ENCODE assay signal across 14 cellular contexts in genomic region chr3:56854856-56855620, GRCh38. TPM values are rescaled to one million over a fixed set of nuclear protein-coding genes. Genes with fewer than 3 reads are reported as not detected.
DNase-seq lines count a peak whose midpoint lies in the region; ATAC-seq, FAIRE-seq and TF ChIP-seq lines count a peak whose summit lies in the region.
"Had no signal": no experiment of that assay in that cellular context is flagged by ENCODE, and none has a peak within 500 bp of the region (broad histone marks: within the 10 kb centered on the region; RNA-seq: fewer than 3 reads in every experiment).

No MANE protein-coding gene starts in this region.

- peak overlapping the region; percentile 57 for H3K27ac Mint-ChIP-seq in activated naive CD8-positive, alpha-beta T cell treated with anti-CD3 and anti-CD28 coated beads, Interleukin-2, amount 10 ng/mL, durations not matched to agents 7 days and 5 days
- no peak overlapping the region for H3K27ac Mint-ChIP-seq in activated naive CD8-positive, alpha-beta T cell treated with anti-CD3 and anti-CD28 coated beads for 36 hours
- H3K27ac Mint-ChIP-seq in activated T-helper 17 cell treated with anti-CD3 and anti-CD28 coated beads, Interleukin-2, amount 50 U/mL, for 72 hours, result peak overlapping the region; percentile 24
- peak overlapping the region; percentile 64 to 95 (median 73) for H3K27ac Mint-ChIP-seq in nephron

- H3K4me1 ChIP-seq in uterus, result no peaks in the 10 kb centered on the region

- no peak for DNase-seq in activated naive CD8-positive, alpha-beta T cell treated with anti-CD3 and anti-CD28 coated beads, Interleukin-2, amount 10 ng/mL, durations not matched to agents 7 days and 5 days
- DNase-seq in activated naive CD8-positive, alpha-beta T cell treated with anti-CD3 and anti-CD28 coated beads for 36 hours, result no peak
- no peak for DNase-seq in uterus
- DNase-seq in GM12892 (ENCODE audit: insufficient read length), result no peak
- no peak for DNase-seq in kidney glomerular epithelial cell (lab: John Stamatoyannopoulos, UW)
- DNase-seq in stimulated activated CD4-positive, alpha-beta T cell treated with anti-CD3 and anti-CD28 coated beads, Interleukin-15, amount 100 ng/mL, for 24 hours, result no peak
- DNase-seq: KG1, NCI-H1436, NCI-H2029, NCI-H748 treated with DMSO at 0.1 percent for 48 hours had no signal

- no peak for TF ChIP-seq POLR2A in uterus (IDR thresholded peaks at IDR 0.05)
- no peak for TF ChIP-seq POLR2A in GM12892 (IDR thresholded peaks at IDR 0.05; ENCODE audit: low read depth, low read length)

- H3K36me3 ChIP-seq in uterus, result no peaks in the 10 kb centered on the region

- H3K27ac ChIP-seq in uterus, result peak overlapping the region; percentile 66 to 78
- H3K27ac ChIP-seq: GM23248 had no signal

- peaks cover 32% of the 10 kb centered on the region for H3K36me3 Mint-ChIP-seq in activated naive CD8-positive, alpha-beta T cell treated with anti-CD3 and anti-CD28 coated beads, Interleukin-2, amount 10 ng/mL, durations not matched to agents 7 days and 5 days
- peaks cover 15% of the 10 kb centered on the region for H3K36me3 Mint-ChIP-seq in activated naive CD8-positive, alpha-beta T cell treated with anti-CD3 and anti-CD28 coated beads for 36 hours
- H3K36me3 Mint-ChIP-seq in activated T-helper 17 cell treated with anti-CD3 and anti-CD28 coated beads, Interleukin-2, amount 50 U/mL, for 72 hours (ENCODE audit: low read depth), result no peaks in the 10 kb centered on the region
- no peaks in the 10 kb centered on the region for H3K36me3 Mint-ChIP-seq in nephron (ENCODE audit: low read depth)

- no peaks in the 10 kb centered on the region for H3K27me3 ChIP-seq in uterus

- no peak overlapping the region for H3K4me3 Mint-ChIP-seq in activated naive CD8-positive, alpha-beta T cell treated with anti-CD3 and anti-CD28 coated beads, Interleukin-2, amount 10 ng/mL, durations not matched to agents 7 days and 5 days
- H3K4me3 Mint-ChIP-seq in activated naive CD8-positive, alpha-beta T cell treated with anti-CD3 and anti-CD28 coated beads for 36 hours, result no peak overlapping the region
- no peak overlapping the region for H3K4me3 Mint-ChIP-seq in activated T-helper 17 cell treated with anti-CD3 and anti-CD28 coated beads, Interleukin-2, amount 50 U/mL, for 72 hours
- peak overlapping the region in 1 of 3 experiments; percentile 1 for H3K4me3 Mint-ChIP-seq in nephron

- no peak for FAIRE-seq in GM12892 (lab: Jason Lieb, UNC)

- H3K9me3 ChIP-seq in uterus, result no peaks in the 10 kb centered on the region

- intact Hi-C loops in uterus (cut with DNase I; ENCODE audit: low total_unique reads), result no loop called here

- H3K4me3 ChIP-seq in uterus, result no peak overlapping the region
- H3K4me3 ChIP-seq: GM23248 had no signal

- peaks cover 20% of the 10 kb centered on the region for H3K4me1 Mint-ChIP-seq in activated naive CD8-positive, alpha-beta T cell treated with anti-CD3 and anti-CD28 coated beads, Interleukin-2, amount 10 ng/mL, durations not matched to agents 7 days and 5 days
- peaks cover 35% of the 10 kb centered on the region for H3K4me1 Mint-ChIP-seq in activated naive CD8-positive, alpha-beta T cell treated with anti-CD3 and anti-CD28 coated beads for 36 hours
- peaks cover 28% of the 10 kb centered on the region for H3K4me1 Mint-ChIP-seq in activated T-helper 17 cell treated with anti-CD3 and anti-CD28 coated beads, Interleukin-2, amount 50 U/mL, for 72 hours
- peaks cover 57% of the 10 kb centered on the region for H3K4me1 Mint-ChIP-seq in nephron

- POLR2A ChIA-PET in activated naive CD8-positive, alpha-beta T cell treated with anti-CD3 and anti-CD28 coated beads, Interleukin-2, amount 10 ng/mL, durations not matched to agents 7 days and 5 days (lab: Charles Lee), result no interaction called here

- TF ChIP-seq CTCF in nephron (IDR thresholded peaks at IDR 0.05; ENCODE audit: unreplicated experiment in 3 of 3), result no peak
- TF ChIP-seq CTCF in uterus (IDR thresholded peaks at IDR 0.05), result no peak

- ATAC-seq in activated naive CD8-positive, alpha-beta T cell treated with anti-CD3 and anti-CD28 coated beads, Interleukin-2, amount 10 ng/mL, durations not matched to agents 7 days and 5 days (ENCODE audit: low read depth), result no peak
- no peak for ATAC-seq in activated T-helper 17 cell treated with anti-CD3 and anti-CD28 coated beads, Interleukin-2, amount 50 U/mL, for 72 hours (replicated peaks)

- no peaks in the 10 kb centered on the region for H3K9me3 Mint-ChIP-seq in activated naive CD8-positive, alpha-beta T cell treated with anti-CD3 and anti-CD28 coated beads, Interleukin-2, amount 10 ng/mL, durations not matched to agents 7 days and 5 days
- peaks cover 2% of the 10 kb centered on the region for H3K9me3 Mint-ChIP-seq in activated naive CD8-positive, alpha-beta T cell treated with anti-CD3 and anti-CD28 coated beads for 36 hours
- H3K9me3 Mint-ChIP-seq in activated T-helper 17 cell treated with anti-CD3 and anti-CD28 coated beads, Interleukin-2, amount 50 U/mL, for 72 hours, result no peaks in the 10 kb centered on the region
- no peaks in the 10 kb centered on the region for H3K9me3 Mint-ChIP-seq in nephron
- H3K9me3 Mint-ChIP-seq: CD4-positive, alpha-beta memory T cell had no signal

- no peaks in the 10 kb centered on the region for H3K27me3 Mint-ChIP-seq in activated naive CD8-positive, alpha-beta T cell treated with anti-CD3 and anti-CD28 coated beads, Interleukin-2, amount 10 ng/mL, durations not matched to agents 7 days and 5 days
- H3K27me3 Mint-ChIP-seq in activated naive CD8-positive, alpha-beta T cell treated with anti-CD3 and anti-CD28 coated beads for 36 hours, result no peaks in the 10 kb centered on the region
- no peaks in the 10 kb centered on the region for H3K27me3 Mint-ChIP-seq in activated T-helper 17 cell treated with anti-CD3 and anti-CD28 coated beads, Interleukin-2, amount 50 U/mL, for 72 hours
- no peaks in the 10 kb centered on the region for H3K27me3 Mint-ChIP-seq in nephron (ENCODE audit: low read depth)
- H3K27me3 Mint-ChIP-seq: CD4-positive, alpha-beta memory T cell had no signal

RNA-seq across cellular contexts. Expression of gene ARHGEF3, which starts 53.3 kb away (rescaled TPM):
- total RNA-seq in activated naive CD8-positive, alpha-beta T cell treated with anti-CD3 and anti-CD28 coated beads, Interleukin-2, amount 10 ng/mL, durations not matched to agents 7 days and 5 days, result 100 to 1,000 TPM; 130 TPM
- 10 to 100 TPM; 81.2 to 88.2 TPM for total RNA-seq in activated naive CD8-positive, alpha-beta T cell treated with anti-CD3 and anti-CD28 coated beads for 36 hours
- 10 to 100 TPM; 12.3 to 17.0 TPM for total RNA-seq in activated T-helper 17 cell treated with anti-CD3 and anti-CD28 coated beads, Interleukin-2, amount 50 U/mL, for 72 hours
- total RNA-seq in uterus, result 10 to 100 TPM; 15.9 to 79.4 (median 44.8) TPM
- 16.9 TPM for polyA plus RNA-seq in GM12892 (2012; ENCODE audit: missing spikeins)
